ENCODE assay signal across 1 cellular context in genomic region chr19:36214388-36215275, GRCh38.
TF ChIP-seq lines count a peak whose summit lies in the region.

Gene ZNF146 (plus strand): TSS chr19:36215106. CDS start chr19:36236441, 21,335 bp downstream.
Gene ZNF565 (minus strand): TSS chr19:36214665. CDS start chr19:36201985, 12,680 bp downstream.

TF ChIP-seq in A549, 52 proteins besides CTCF, POLR2A, EP300 and RAD21 (continued from another document):
- TF ChIP-seq REST (IDR thresholded peaks at IDR 0.05), result no peak
- 0 out of 2 replicates have a peak, but pooled peaks have one; percentile 29 for TF ChIP-seq ATOH8 (CRISPR knock-in tag; IDR thresholded peaks at IDR 0.05; ENCODE audit: low read depth)
- TF ChIP-seq BCL3 (IDR thresholded peaks at IDR 0.05), result peak; percentile 85
- no peak for TF ChIP-seq JUNB (IDR thresholded peaks at IDR 0.05)
- TF ChIP-seq NFE2L2 (conservative IDR thresholded peaks at IDR 0.05; ENCODE audit: low read length), result no peak
- no peak for TF ChIP-seq FOSL2 (IDR thresholded peaks at IDR 0.05)
- TF ChIP-seq FOSL2 (CRISPR knock-in tag; IDR thresholded peaks at IDR 0.05), result 0 out of 2 replicates have a peak, but pooled peaks have one; percentile 1
- TF ChIP-seq HMGXB4 (CRISPR knock-in tag; IDR thresholded peaks at IDR 0.05; ENCODE audit: borderline replicate concordance), result no peak
- no peak for TF ChIP-seq TFCP2L1 (CRISPR knock-in tag; IDR thresholded peaks at IDR 0.05)
- TF ChIP-seq TP53 (CRISPR knock-in tag; IDR thresholded peaks at IDR 0.05), result no peak
- peak; percentile 52 for TF ChIP-seq CHD2 (IDR thresholded peaks at IDR 0.05; ENCODE audit: low read length, partially characterized antibody)
- TF ChIP-seq HES2 (IDR thresholded peaks at IDR 0.05), result no peak
- no peak for TF ChIP-seq CEBPB (IDR thresholded peaks at IDR 0.05)
- no peak for TF ChIP-seq CBX8 (IDR thresholded peaks at IDR 0.05)
- TF ChIP-seq RFX5 (IDR thresholded peaks at IDR 0.05), result peak; percentile 19; the same call in 1 of the 2 replicates
- TF ChIP-seq HDAC2 (IDR thresholded peaks at IDR 0.05), result no peak
- TF ChIP-seq CBX2 (IDR thresholded peaks at IDR 0.05; ENCODE audit: borderline replicate concordance, low read depth), result no peak
- no peak for TF ChIP-seq EHMT2 (IDR thresholded peaks at IDR 0.05; ENCODE audit: low read depth)
- TF ChIP-seq ZSCAN20 (CRISPR knock-in tag; IDR thresholded peaks at IDR 0.05), result no peak
- TF ChIP-seq RARB (CRISPR knock-in tag; IDR thresholded peaks at IDR 0.05), result no peak
- TF ChIP-seq ZFP36 (IDR thresholded peaks at IDR 0.05; ENCODE audit: borderline replicate concordance, partially characterized antibody), result no peak
- TF ChIP-seq NPAS2 (CRISPR knock-in tag; IDR thresholded peaks at IDR 0.05; ENCODE audit: borderline replicate concordance), result no peak
